8 cellular contexts compared by ENCODE assay signal in genomic region chr9:93577045-93577939, GRCh38. TPM values are rescaled to one million over a fixed set of nuclear protein-coding genes. Genes with fewer than 3 reads are reported as not detected.
DNase-seq lines count a peak whose midpoint lies in the region; ATAC-seq and TF ChIP-seq lines count a peak whose summit lies in the region.

No MANE protein-coding gene starts in this region.

- H3K27ac ChIP-seq in spleen: peak overlapping the region; percentile 66 to 97 (median 92)

- intact Hi-C loops in spleen (cut with DNase I; ENCODE audit: low total_unique reads): no loop called here

- H3K4me3 ChIP-seq in AG10803 (ENCODE audit: low read length): peak overlapping the region; percentile 71
- H3K4me3 ChIP-seq in astrocyte of the spinal cord (ENCODE audit: low read depth, low read length): peak overlapping the region; percentile 55
- peak overlapping the region; percentile 56 for H3K4me3 ChIP-seq in iPS-18c (ENCODE audit: insufficient read depth, low read depth, low read length)
- peak overlapping the region; percentile 56 to 93 (median 70) for H3K4me3 ChIP-seq in spleen

- no peak for TF ChIP-seq CTCF in AG10803 (conservative IDR thresholded peaks at IDR 0.05; ENCODE audit: low read length)
- no peak for TF ChIP-seq CTCF in astrocyte of the spinal cord (IDR thresholded peaks at IDR 0.05; ENCODE audit: low read depth, low read length)
- TF ChIP-seq CTCF in spleen (IDR thresholded peaks at IDR 0.05 in 8 of 11, conservative IDR thresholded peaks at IDR 0.05 in 3 of 11): no peak

- H3K9me3 ChIP-seq in iPS-18c (ENCODE audit: control insufficient read depth, insufficient read depth, low read length): peaks cover 3% of the 10 kb centered on the region
- no peaks in the 10 kb centered on the region for H3K9me3 ChIP-seq in spleen

- H3K4me1 ChIP-seq in spleen: peaks cover 17 to 73% (median 61%) of the 10 kb centered on the region in 6 donors

- no peak for TF ChIP-seq POLR2A in spleen (IDR thresholded peaks at IDR 0.05)

- in situ Hi-C loops in astrocyte of the spinal cord (cut with HindIII; ENCODE audit: low sequenced_read_pairs): no loop called here

- ATAC-seq in GM19035 (IDR thresholded peaks at IDR 0.05; ENCODE audit: unreplicated experiment): peak; percentile 25

- H3K36me3 ChIP-seq in spleen: no peaks in the 10 kb centered on the region

- no peaks in the 10 kb centered on the region for H3K27me3 ChIP-seq in spleen (replicated peaks in 1 of 7)

- WGBS in spleen, 5 donors: 2 to 6% (median 4%) methylated on average over 21 to 76 of the region's 76 CpGs

- DNase-seq in AG10803 (ENCODE audit: low read depth) (peak; percentile 29), M059J (ENCODE audit: low read depth) (peak; percentile 18), astrocyte of the spinal cord (ENCODE audit: low read depth, low spot score) (no peak), spleen (peak; percentile 90), GM19240 (ENCODE audit: insufficient read length, low spot score) (no peak), NCI-H1694 (lab: John Stamatoyannopoulos, UW) (no peak)

RNA-seq across cellular contexts. Expression of gene PHF2, which starts 0.9 kb away (rescaled TPM):
- 18.8 and 22.6 TPM in 2 replicates for total RNA-seq in M059J (2014; rRNA removed; shearing (Covaris generic))
- 10 to 100 TPM; 27.6 to 46.2 (median 32.6) TPM for total RNA-seq in spleen
- polyA plus RNA-seq in spleen: 10 to 100 TPM; 11.2 to 23.1 (median 13.7) TPM

Comparison
In these comparisons a context has a peak if more than half of its experiments do, and no peak if none do; other contexts are left out.
1. DNase-seq: peak in AG10803 (single experiment), M059J (single experiment) and spleen (single experiment); none in astrocyte of the spinal cord (single experiment), GM19240 (single experiment) and NCI-H1694 (single experiment).
2. Peak in every context shown above with its lines, with median percentiles within 50 percentile points of each other: H3K4me3 ChIP-seq.